ENCODE assay signal across 11 cellular contexts in genomic region chr2:42752299-42752698, GRCh38. TPM values are rescaled to one million over a fixed set of nuclear protein-coding genes. Genes with fewer than 3 reads are reported as not detected.
A peak's percentile ranks its signal among the peaks of the same experiment; 100 is the strongest.
DNase-seq lines count a peak whose midpoint lies in the region; ATAC-seq and TF ChIP-seq lines count a peak whose summit lies in the region.
"Had no signal": no experiment of that assay in that cellular context is flagged by ENCODE, and none has a peak within 500 bp of the region (broad histone marks: within the 10 kb centered on the region; RNA-seq: fewer than 3 reads in every experiment).

No MANE protein-coding gene starts in this region.

- peaks cover 5% of the 10 kb centered on the region for H3K4me1 ChIP-seq in prostate gland (replicated peaks)
- no peaks in the 10 kb centered on the region for H3K4me1 ChIP-seq in PC-9 (replicated peaks; ENCODE audit: insufficient read depth)

- no peak for TF ChIP-seq POLR2A in prostate gland (IDR thresholded peaks at IDR 0.05)

- WGBS in prostate gland, result 73% methylated on average over 1 of the region's 1 CpG

- TF ChIP-seq CTCF in GM13976 (IDR thresholded peaks at IDR 0.05; ENCODE audit: borderline replicate concordance, control extremely low read depth, extremely low read depth, insufficient read depth, missing control alignments), result no peak
- no peak for TF ChIP-seq CTCF in epithelial cell of esophagus (IDR thresholded peaks at IDR 0.05; ENCODE audit: insufficient read depth, low read depth, low read length, missing control alignments)
- TF ChIP-seq CTCF in prostate gland (IDR thresholded peaks at IDR 0.05), result no peak
- TF ChIP-seq CTCF in PC-9 (conservative IDR thresholded peaks at IDR 0.05), result no peak

- peak; percentile 75 for ATAC-seq in GM21529 (IDR thresholded peaks at IDR 0.05; ENCODE audit: unreplicated experiment)
- peak; percentile 35 for ATAC-seq in HG03558 (IDR thresholded peaks at IDR 0.05; ENCODE audit: extremely low read depth, unreplicated experiment)

- intact Hi-C loops in prostate gland (cut with DNase I), result no loop called here
- intact Hi-C loops in PC-9 (cut with micrococcal nuclease; ENCODE audit: unreplicated experiment), result no loop called here

- DNase-seq in GM13976 (ENCODE audit: low spot score) (peak; percentile 60), epithelial cell of esophagus (ENCODE audit: low read depth) (peak; percentile 32), NCI-H1436 (lab: John Stamatoyannopoulos, UW) (no peak), prostate gland (ENCODE audit: low spot score) (no peak), PC-9 (no peak)
- no peak for DNase-seq in activated naive CD4-positive, alpha-beta T cell (lab: John Stamatoyannopoulos, UW)

- no peak overlapping the region for H2AFZ ChIP-seq in PC-9

- H3K36me3 ChIP-seq in prostate gland, result no peaks in the 10 kb centered on the region
- H3K36me3 ChIP-seq in PC-9 (ENCODE audit: low read depth), result no peaks in the 10 kb centered on the region

- in situ Hi-C loops in GM13976 (cut with MboI; ENCODE audit: low sequenced_read_pairs, unreplicated experiment), result no loop called here

- H3K79me2 ChIP-seq in PC-9 (ENCODE audit: low read depth), result no peaks in the 10 kb centered on the region

- CTCF ChIA-PET in PC-9 (lab: Charles Lee), result no interaction called here

- H3K9me2 ChIP-seq in PC-9 (ENCODE audit: insufficient read depth), result no peaks in the 10 kb centered on the region

- no TSS peak for BruUV-seq in PC-9 (replicated peaks; lab: Mats Ljungman, UMichigan)

- no peaks in the 10 kb centered on the region; the same call in 1 of the 2 replicates for H3F3A ChIP-seq in PC-9 (ENCODE audit: insufficient read depth, low read depth)

- no peak overlapping the region for H3K4me3 ChIP-seq in epithelial cell of esophagus (ENCODE audit: low read length)
- H3K4me3 ChIP-seq in prostate gland, result no peak overlapping the region
- no peak overlapping the region for H3K4me3 ChIP-seq in PC-9

- H3K9me3 ChIP-seq in prostate gland (no peaks in the 10 kb centered on the region), PC-9 (ENCODE audit: insufficient read depth, low read depth) (no peaks in the 10 kb centered on the region)

- no peaks in the 10 kb centered on the region for H3K27me3 ChIP-seq in prostate gland (replicated peaks; ENCODE audit: insufficient read depth)
- no peaks in the 10 kb centered on the region for H3K27me3 ChIP-seq in PC-9 (ENCODE audit: insufficient read depth, low read depth)

- H3K27ac ChIP-seq in prostate gland (no peak overlapping the region), PC-9 (no peak overlapping the region)

- no peaks in the 10 kb centered on the region for H4K20me1 ChIP-seq in PC-9 (ENCODE audit: insufficient read depth)

- H3K4me2 ChIP-seq in PC-9, result no peak overlapping the region

- POLR2A ChIA-PET in PC-9 (lab: Charles Lee; ENCODE audit: unreplicated experiment), result interaction anchor here (0.6 kb wide), 1 partner anchor 385 kb away, joined by 6 read pairs; no protein-coding TSS in a partner anchor

RNA-seq across cellular contexts. Expression of gene OXER1, which starts 11.6 kb away (rescaled TPM):
- total RNA-seq in prostate gland, result 1 to 10 TPM; 4.5 to 5.6 TPM
- total RNA-seq in PC-9 (2021), result not detected in 2 replicates
- total RNA-seq: Daoy, M059J had no signal

RNA-seq across cellular contexts. Expression of gene HAAO, which starts 40.1 kb away (rescaled TPM):
- total RNA-seq in prostate gland (10 to 100 TPM; 10.3 to 14.0 TPM), PC-9 (2021) (0.73 TPM in 1 of 2 replicates, not detected in the other)
- total RNA-seq: Daoy, M059J, myocyte had no signal

Comparison
In these comparisons a context has a peak if more than half of its experiments do, and no peak if none do; other contexts are left out.
1. DNase-seq: peak in GM13976 (single experiment) and epithelial cell of esophagus (single experiment); none in NCI-H1436 (single experiment), prostate gland (single experiment), PC-9 (0 of 2) and activated naive CD4-positive, alpha-beta T cell (0 of 4).